ENCODE assay signal across 3 cellular contexts in the genomic region with DNA sequence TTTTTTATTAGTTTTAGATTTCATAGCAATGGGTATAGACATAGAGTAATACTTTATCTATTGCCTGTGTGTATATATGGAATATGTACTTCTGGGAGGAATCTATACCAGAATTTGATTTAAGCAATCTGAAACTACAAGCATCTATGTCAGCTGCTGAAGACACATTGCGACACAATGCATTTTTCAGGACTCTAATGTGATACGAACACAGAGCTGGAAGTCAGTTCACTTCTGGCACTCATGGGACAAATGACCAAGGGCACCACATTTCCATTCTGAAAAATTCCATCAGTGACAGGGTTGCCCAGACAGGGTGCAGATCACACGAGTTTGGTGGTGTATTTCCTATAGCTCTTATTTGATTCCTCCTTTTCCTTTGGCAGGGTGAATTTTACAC.
TF ChIP-seq lines count a peak whose summit lies in the region.

No MANE protein-coding gene starts in this region.

TF ChIP-seq in HepG2, 621 proteins besides CTCF, POLR2A, EP300 and RAD21:
- TF ChIP-seq ELF4 (CRISPR knock-in tag; IDR thresholded peaks at IDR 0.05; ENCODE audit: borderline replicate concordance) (no peak), CEBPB (IDR thresholded peaks at IDR 0.05; ENCODE audit: borderline replicate concordance, low read depth, low read length) (peak; percentile 45)
- TF ChIP-seq, protein P1, sequence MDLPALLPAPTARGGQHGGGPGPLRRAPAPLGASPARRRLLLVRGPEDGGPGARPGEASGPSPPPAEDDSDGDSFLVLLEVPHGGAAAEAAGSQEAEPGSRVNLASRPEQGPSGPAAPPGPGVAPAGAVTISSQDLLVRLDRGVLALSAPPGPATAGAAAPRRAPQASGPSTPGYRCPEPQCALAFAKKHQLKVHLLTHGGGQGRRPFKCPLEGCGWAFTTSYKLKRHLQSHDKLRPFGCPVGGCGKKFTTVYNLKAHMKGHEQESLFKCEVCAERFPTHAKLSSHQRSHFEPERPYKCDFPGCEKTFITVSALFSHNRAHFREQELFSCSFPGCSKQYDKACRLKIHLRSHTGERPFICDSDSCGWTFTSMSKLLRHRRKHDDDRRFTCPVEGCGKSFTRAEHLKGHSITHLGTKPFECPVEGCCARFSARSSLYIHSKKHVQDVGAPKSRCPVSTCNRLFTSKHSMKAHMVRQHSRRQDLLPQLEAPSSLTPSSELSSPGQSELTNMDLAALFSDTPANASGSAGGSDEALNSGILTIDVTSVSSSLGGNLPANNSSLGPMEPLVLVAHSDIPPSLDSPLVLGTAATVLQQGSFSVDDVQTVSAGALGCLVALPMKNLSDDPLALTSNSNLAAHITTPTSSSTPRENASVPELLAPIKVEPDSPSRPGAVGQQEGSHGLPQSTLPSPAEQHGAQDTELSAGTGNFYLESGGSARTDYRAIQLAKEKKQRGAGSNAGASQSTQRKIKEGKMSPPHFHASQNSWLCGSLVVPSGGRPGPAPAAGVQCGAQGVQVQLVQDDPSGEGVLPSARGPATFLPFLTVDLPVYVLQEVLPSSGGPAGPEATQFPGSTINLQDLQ (CRISPR knock-in tag; IDR thresholded peaks at IDR 0.05): no peak

TF ChIP-seq in Ishikawa, 13 proteins besides CTCF, POLR2A, EP300 and RAD21:
- TF ChIP-seq, protein P2, sequence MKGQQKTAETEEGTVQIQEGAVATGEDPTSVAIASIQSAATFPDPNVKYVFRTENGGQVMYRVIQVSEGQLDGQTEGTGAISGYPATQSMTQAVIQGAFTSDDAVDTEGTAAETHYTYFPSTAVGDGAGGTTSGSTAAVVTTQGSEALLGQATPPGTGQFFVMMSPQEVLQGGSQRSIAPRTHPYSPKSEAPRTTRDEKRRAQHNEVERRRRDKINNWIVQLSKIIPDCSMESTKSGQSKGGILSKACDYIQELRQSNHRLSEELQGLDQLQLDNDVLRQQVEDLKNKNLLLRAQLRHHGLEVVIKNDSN (IDR thresholded peaks at IDR 0.05): no peak
- peak; percentile 44; the same call in 1 of the 2 replicates for TF ChIP-seq CEBPB (IDR thresholded peaks at IDR 0.05)
- TF ChIP-seq, protein P3, sequence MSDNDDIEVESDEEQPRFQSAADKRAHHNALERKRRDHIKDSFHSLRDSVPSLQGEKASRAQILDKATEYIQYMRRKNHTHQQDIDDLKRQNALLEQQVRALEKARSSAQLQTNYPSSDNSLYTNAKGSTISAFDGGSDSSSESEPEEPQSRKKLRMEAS (IDR thresholded peaks at IDR 0.05): no peak
- no peak for TF ChIP-seq CREB1 (IDR thresholded peaks at IDR 0.05; ENCODE audit: low read depth)
- TF ChIP-seq NFIC (IDR thresholded peaks at IDR 0.05): no peak
TF ChIP-seq in Ishikawa: peak in this region for 1.

TF ChIP-seq in H1, 55 proteins besides CTCF, POLR2A, EP300 and RAD21:
- TF ChIP-seq CEBPB (IDR thresholded peaks at IDR 0.05; ENCODE audit: low read depth, low read length) (peak; percentile 37; the same call in 1 of the 2 replicates), TCF12 (IDR thresholded peaks at IDR 0.05; ENCODE audit: low read depth, low read length) (no peak), YY1 (IDR thresholded peaks at IDR 0.05; ENCODE audit: low read depth, low read length) (no peak)
